ENCODE assay signal across 1 cellular context in the genomic region with DNA sequence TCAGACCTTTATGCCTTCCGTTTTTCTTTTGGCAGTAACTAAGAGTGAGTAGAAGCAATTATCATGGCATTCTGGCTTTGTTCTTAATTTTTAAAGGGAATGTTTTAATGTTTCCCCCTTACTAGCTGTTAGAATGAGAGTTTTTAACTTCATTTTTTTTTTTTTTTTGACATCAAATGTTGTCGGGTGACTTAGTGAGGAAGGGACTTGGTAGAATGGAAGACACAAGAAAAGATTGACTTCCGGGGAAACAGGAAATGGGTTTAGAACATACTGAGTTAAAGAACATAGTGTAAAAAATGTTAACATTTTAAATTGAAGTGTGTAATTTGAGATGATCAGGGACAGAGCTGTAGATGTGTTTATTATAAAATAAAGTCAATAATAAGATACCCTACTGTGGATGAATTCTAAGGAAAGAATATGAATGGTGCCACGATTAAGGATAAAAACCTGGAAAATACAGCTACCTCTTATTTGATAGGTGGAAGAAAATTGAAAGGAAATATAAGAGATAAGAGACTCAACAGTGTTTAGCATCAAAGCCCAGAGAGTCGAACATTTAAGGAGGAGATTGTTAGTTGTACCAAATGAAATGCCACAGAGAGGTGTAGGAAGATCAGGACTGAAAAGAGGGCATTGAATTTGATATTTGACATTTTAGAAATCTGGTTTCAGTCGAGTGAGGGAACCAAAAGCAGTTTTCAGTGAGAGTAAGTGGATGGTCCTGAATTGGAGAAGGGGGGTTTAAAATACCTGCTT.
TF ChIP-seq lines count a peak whose summit lies in the region.

No MANE protein-coding gene starts in this region.

TF ChIP-seq in GM23338, 12 proteins besides CTCF, POLR2A, EP300 and RAD21 (continued from another document):
- no peak for TF ChIP-seq ZNF462 (CRISPR knock-in tag; IDR thresholded peaks at IDR 0.05)
- TF ChIP-seq, protein P1, sequence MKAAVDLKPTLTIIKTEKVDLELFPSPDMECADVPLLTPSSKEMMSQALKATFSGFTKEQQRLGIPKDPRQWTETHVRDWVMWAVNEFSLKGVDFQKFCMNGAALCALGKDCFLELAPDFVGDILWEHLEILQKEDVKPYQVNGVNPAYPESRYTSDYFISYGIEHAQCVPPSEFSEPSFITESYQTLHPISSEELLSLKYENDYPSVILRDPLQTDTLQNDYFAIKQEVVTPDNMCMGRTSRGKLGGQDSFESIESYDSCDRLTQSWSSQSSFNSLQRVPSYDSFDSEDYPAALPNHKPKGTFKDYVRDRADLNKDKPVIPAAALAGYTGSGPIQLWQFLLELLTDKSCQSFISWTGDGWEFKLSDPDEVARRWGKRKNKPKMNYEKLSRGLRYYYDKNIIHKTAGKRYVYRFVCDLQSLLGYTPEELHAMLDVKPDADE (IDR thresholded peaks at IDR 0.05), result no peak
TF ChIP-seq in GM23338: peak in this region for 0.
